30 cellular contexts compared by ENCODE assay signal in genomic region chr4:53121304-53121865, GRCh38.
A peak's percentile ranks its signal among the peaks of the same experiment; 100 is the strongest.
DNase-seq lines count a peak whose midpoint lies in the region; ATAC-seq, FAIRE-seq and TF ChIP-seq lines count a peak whose summit lies in the region.
"Had no signal": no experiment of that assay in that cellular context is flagged by ENCODE, and none has a peak within 500 bp of the region (broad histone marks: within the 10 kb centered on the region; RNA-seq: fewer than 3 reads in every experiment).

No MANE protein-coding gene starts in this region.

- no peak overlapping the region for H2AK5ac ChIP-seq in trophoblast cell (ENCODE audit: low read length)

- no peaks in the 10 kb centered on the region for H4K20me1 ChIP-seq in GM23338 (replicated peaks; ENCODE audit: insufficient read depth)

- H3K4me3 Mint-ChIP-seq in GM23338, result no peak overlapping the region
- H3K4me3 Mint-ChIP-seq: activated T-cell treated with anti-CD3 and anti-CD28 coated beads, Interleukin-2, amount 50 U/mL, for 4 hours; endodermal cell; naive B cell had no signal

- no peak for TF ChIP-seq CTCF in GM23338 (conservative IDR thresholded peaks at IDR 0.05; ENCODE audit: low read depth in 2 of 2)
- TF ChIP-seq CTCF in coronary artery (IDR thresholded peaks at IDR 0.05), result no peak
- no peak for TF ChIP-seq CTCF in liver (IDR thresholded peaks at IDR 0.05; ENCODE audit: low read depth, low read length, missing input control)
- no peak for TF ChIP-seq CTCF in D721Med (IDR thresholded peaks at IDR 0.05; ENCODE audit: insufficient read depth, missing control alignments)
- TF ChIP-seq CTCF in foreskin keratinocyte (conservative IDR thresholded peaks at IDR 0.05), result no peak

- H3K79me2 ChIP-seq in GM23338 (replicated peaks; ENCODE audit: insufficient read depth), result no peaks in the 10 kb centered on the region
- H3K79me2 ChIP-seq in trophoblast cell (ENCODE audit: control insufficient read depth, insufficient read depth, low read length, poor library complexity), result peaks cover 2% of the 10 kb centered on the region

- H3K23ac ChIP-seq in trophoblast cell (ENCODE audit: low read length), result no peak overlapping the region

- H3K27ac ChIP-seq in GM23338 (ENCODE audit: low read depth) (0 out of 2 replicates have a peak overlapping the region, but pooled peaks have one; percentile 26), coronary artery (peak overlapping the region; percentile 63 to 73), liver (ENCODE audit: low read depth in 1 of 2, low read length in 2 of 2) (no peak overlapping the region), trophoblast cell (ENCODE audit: low read depth, low read length) (no peak overlapping the region), foreskin keratinocyte (no peak overlapping the region)
- H3K27ac ChIP-seq: colonic mucosa, HL-60, vagina had no signal

- H3K4me2 ChIP-seq in GM23338 (no peak overlapping the region), trophoblast cell (ENCODE audit: low read length) (no peak overlapping the region)
- H3K4me2 ChIP-seq: SK-N-SH had no signal

- H3K14ac ChIP-seq in trophoblast cell (ENCODE audit: low read length), result no peak overlapping the region

- peak overlapping the region; percentile 19 for H2BK12ac ChIP-seq in trophoblast cell (ENCODE audit: low read length)

- no peak overlapping the region for H2BK5ac ChIP-seq in trophoblast cell (ENCODE audit: low read depth, low read length, poor library complexity)

- no peak overlapping the region for H3K4me3 ChIP-seq in GM23338
- H3K4me3 ChIP-seq in coronary artery, result peak overlapping the region; percentile 11
- no peak overlapping the region for H3K4me3 ChIP-seq in liver (ENCODE audit: low read depth in 1 of 3, low read length in 3 of 3)
- H3K4me3 ChIP-seq in trophoblast cell (ENCODE audit: low read depth, low read length), result no peak overlapping the region
- H3K4me3 ChIP-seq: adrenal gland, colonic mucosa, esophagus muscularis mucosa, vagina had no signal

- WGBS in liver, result 62% methylated on average over 6 of the region's 6 CpGs
- WGBS in trophoblast cell (ENCODE audit: extremely low coverage, insufficient coverage, insufficient read length), result no CpG with 5 or more reads among the region's 6 CpGs

- ATAC-seq in GM23338 (no peak), foreskin keratinocyte (no peak), HG03095 (IDR thresholded peaks at IDR 0.05; ENCODE audit: unreplicated experiment) (no peak)
- ATAC-seq: activated T-cell treated with anti-CD3 and anti-CD28 coated beads, Interleukin-2, amount 50 U/mL, for 4 hours had no signal

- H3K18ac ChIP-seq in trophoblast cell (ENCODE audit: low read length), result no peak overlapping the region

- H4K8ac ChIP-seq in trophoblast cell (ENCODE audit: low read depth, low read length), result no peak overlapping the region

- TF ChIP-seq RAD21 in liver (IDR thresholded peaks at IDR 0.05), result peak in 1 of 2 donors; percentile 6

- no peak overlapping the region for H3K27ac Mint-ChIP-seq in GM23338
- H3K27ac Mint-ChIP-seq: endodermal cell, naive B cell had no signal

- no peak overlapping the region for H3K4ac ChIP-seq in trophoblast cell (ENCODE audit: low read depth, low read length)

- H3K79me1 ChIP-seq in trophoblast cell (ENCODE audit: low read length), result peaks cover 6% of the 10 kb centered on the region

- no peak overlapping the region for H2BK120ac ChIP-seq in trophoblast cell (ENCODE audit: insufficient read depth, low read length, poor library complexity)

- H3K36me3 ChIP-seq in GM23338 (ENCODE audit: insufficient read depth) (no peaks in the 10 kb centered on the region), liver (ENCODE audit: control insufficient read depth in 4 of 4, insufficient read depth in 3 of 4, low read depth in 1 of 4, low read length in 3 of 4) (no peaks in the 10 kb centered on the region), trophoblast cell (ENCODE audit: control insufficient read depth in 1 of 2, insufficient read depth in 2 of 2, low read length in 2 of 2) (no peaks in the 10 kb centered on the region)
- H3K36me3 ChIP-seq: adrenal gland, colonic mucosa, esophagus muscularis mucosa, vagina had no signal

- no peak overlapping the region for H4K12ac ChIP-seq in trophoblast cell (ENCODE audit: low read depth, low read length)

- no peaks in the 10 kb centered on the region for H3K9me3 ChIP-seq in liver (ENCODE audit: control insufficient read depth in 4 of 4, low read length in 3 of 4)
- no peaks in the 10 kb centered on the region for H3K9me3 ChIP-seq in trophoblast cell (ENCODE audit: insufficient read depth, low read depth, low read length)
- H3K9me3 ChIP-seq: adrenal gland, colonic mucosa, esophagus muscularis mucosa, SK-N-SH, vagina had no signal

- H3K27me3 ChIP-seq in GM23338 (ENCODE audit: insufficient read depth) (no peaks in the 10 kb centered on the region), liver (ENCODE audit: control insufficient read depth in 4 of 4, insufficient read depth in 4 of 4, low read length in 3 of 4) (no peaks in the 10 kb centered on the region), trophoblast cell (ENCODE audit: insufficient read depth, low read length) (no peaks in the 10 kb centered on the region), foreskin keratinocyte (no peaks in the 10 kb centered on the region)
- H3K27me3 ChIP-seq: adrenal gland, colonic mucosa, esophagus muscularis mucosa, vagina had no signal

- H2AFZ ChIP-seq in GM23338 (no peak overlapping the region), trophoblast cell (ENCODE audit: insufficient read depth, low read length, poor library complexity) (no peak overlapping the region)

- no peak for FAIRE-seq in D721Med (lab: Jason Lieb, UNC)
- FAIRE-seq: bronchial epithelial cell, RCC 7860 had no signal

- peak overlapping the region; percentile 46 for H4K91ac ChIP-seq in trophoblast cell (ENCODE audit: low read depth, low read length)

- no peaks in the 10 kb centered on the region for H3K9me3 Mint-ChIP-seq in GM23338
- H3K9me3 Mint-ChIP-seq: endodermal cell had no signal

- H3F3A ChIP-seq in GM23338 (replicated peaks; ENCODE audit: low read depth), result no peaks in the 10 kb centered on the region

- 0 out of 2 replicates have a peak, but pooled peaks cover 4% of the 10 kb centered on the region for H3K9me2 ChIP-seq in GM23338 (ENCODE audit: insufficient read depth)
- H3K9me2 ChIP-seq: SK-N-SH had no signal

- no peaks in the 10 kb centered on the region for H3K36me3 Mint-ChIP-seq in GM23338 (ENCODE audit: low read depth)

- H3K9ac ChIP-seq in liver (ENCODE audit: low read depth in 1 of 2, low read length in 2 of 2), result no peak overlapping the region
- H3K9ac ChIP-seq in trophoblast cell (ENCODE audit: low read length), result no peak overlapping the region
- H3K9ac ChIP-seq: SK-N-SH had no signal

- no peaks in the 10 kb centered on the region for H3K27me3 Mint-ChIP-seq in GM23338 (ENCODE audit: insufficient read depth, low read depth, poor library complexity)
- H3K27me3 Mint-ChIP-seq: naive B cell had no signal

- H3K4me1 Mint-ChIP-seq in GM23338, result peaks cover 6% of the 10 kb centered on the region; the same call in 1 of the 3 replicates

- no peaks in the 10 kb centered on the region for H3K4me1 ChIP-seq in GM23338 (ENCODE audit: insufficient read depth)
- H3K4me1 ChIP-seq in liver (ENCODE audit: control insufficient read depth in 4 of 4, insufficient read depth in 4 of 4, low read length in 3 of 4), result peaks cover 12 to 25% (median 15%) of the 10 kb centered on the region in 4 donors
- H3K4me1 ChIP-seq in trophoblast cell (ENCODE audit: control insufficient read depth in 1 of 2, insufficient read depth in 2 of 2, low read length in 2 of 2), result peaks cover 8 to 18% of the 10 kb centered on the region in 2 experiments
- H3K4me1 ChIP-seq in foreskin keratinocyte, result peaks cover 7% of the 10 kb centered on the region
- H3K4me1 ChIP-seq: vagina had no signal

- DNase-seq in GM23338 (ENCODE audit: low spot score) (no peak), coronary artery (ENCODE audit: low spot score) (no peak), trophoblast cell (no peak), A172 (ENCODE audit: low spot score) (no peak), D721Med (ENCODE audit: insufficient read length, low spot score) (no peak), foreskin keratinocyte (no peak)
- DNase-seq: activated CD4-positive, alpha-beta T cell treated with anti-CD3 and anti-CD28 coated beads for 4 hours; activated naive CD4-positive, alpha-beta T cell; activated T-cell treated with anti-CD3 and anti-CD28 coated beads, Interleukin-2, amount 50 U/mL, for 4 hours; colonic mucosa; COR-L47; DMS79 treated with DMSO at 0.1 percent for 48 hours; endodermal cell; kidney glomerular epithelial cell; mesendoderm; naive B cell; NCI-H1092 treated with DMSO at 0.1 percent for 48 hours; NCI-H187 treated with DMSO at 0.1 percent for 48 hours; NCI-H526; posterior cingulate gyrus; SK-N-SH; T-helper 2 cell had no signal

TF ChIP-seq in GM23338, 12 proteins besides CTCF, POLR2A, EP300 and RAD21 (continues in another document):
- TF ChIP-seq ZNF114 (CRISPR knock-in tag; IDR thresholded peaks at IDR 0.05), result no peak
- no peak for TF ChIP-seq STAT1 (IDR thresholded peaks at IDR 0.05; ENCODE audit: unreplicated experiment)

TF ChIP-seq in liver, 16 proteins besides CTCF, POLR2A, EP300 and RAD21 (continues in another document):
- TF ChIP-seq HNF4A (conservative IDR thresholded peaks at IDR 0.05), result peak in 1 of 2 donors; percentile 21
- TF ChIP-seq YY1 (IDR thresholded peaks at IDR 0.05), result no peak
- TF ChIP-seq ATF3 (IDR thresholded peaks at IDR 0.05), result no peak

Comparison
In these comparisons a context has a peak if more than half of its experiments do, and no peak if none do; other contexts are left out.
1. H3K27ac ChIP-seq: peak in GM23338 (single experiment) and coronary artery (2 of 2); none in liver (0 of 2), trophoblast cell (single experiment) and foreskin keratinocyte (single experiment).